In genomic region chr3:52833202-52833601, GRCh38 we compare ENCODE assay signal across 23 cellular contexts. TPM values are rescaled to one million over a fixed set of nuclear protein-coding genes. Genes with fewer than 3 reads are reported as not detected.
"Had no signal": no experiment of that assay in that cellular context is flagged by ENCODE, and none has a peak within 500 bp of the region (broad histone marks: within the 10 kb centered on the region; RNA-seq: fewer than 3 reads in every experiment).

No MANE protein-coding gene starts in this region.

- H3K9me3 ChIP-seq: body of pancreas, Peyer's patch had no signal

- DNase-seq: activated CD4-positive, alpha-beta T cell treated with anti-CD3 and anti-CD28 coated beads for 4 hours; activated CD8-positive, alpha-beta memory T cell treated with anti-CD3 and anti-CD28 coated beads, Interleukin-2, amount 50 U/mL, for 4 hours; activated CD8-positive, alpha-beta T cell treated with anti-CD3 and anti-CD28 coated beads for 36 hours; activated naive CD4-positive, alpha-beta T cell treated with anti-CD3 and anti-CD28 coated beads, Interleukin-2, amount 50 U/mL, for 16 hours; activated naive CD8-positive, alpha-beta T cell treated with anti-CD3 and anti-CD28 coated beads, Interleukin-2, amount 10 ng/mL, durations not matched to agents 7 days and 5 days; aorta; body of pancreas; Karpas-422; MM.1S; NCI-H1105; NCI-H1436; NCI-H1694 treated with DMSO at 0.1 percent for 48 hours; NCI-H2029 treated with DMSO at 0.1 percent for 48 hours; NCI-H345; NCI-H510A; NCI-H69; NK-92 treated with Interleukin-12 subunit alpha and Interleukin-12 subunit beta, amount 100 ng/mL, for 24 hours; Peyer's patch; SHP77 treated with DMSO at 0.1 percent for 48 hours had no signal

- H3K27ac ChIP-seq: body of pancreas, Peyer's patch, RWPE1 had no signal

- ATAC-seq: activated CD4-positive, CD25-positive, alpha-beta regulatory T cell treated with anti-CD3 and anti-CD28 coated beads, Interleukin-2, amount 50 U/mL, for 24 hours; activated CD8-positive, alpha-beta T cell treated with anti-CD3 and anti-CD28 coated beads for 36 hours; body of pancreas; K562 had no signal

- H3K4me3 ChIP-seq: body of pancreas, K562, Peyer's patch had no signal

- H3K36me3 ChIP-seq: Peyer's patch had no signal

- H3K27me3 ChIP-seq: body of pancreas, Peyer's patch had no signal

RNA-seq across cellular contexts. Expression of gene MUSTN1, which starts 1.6 kb away (rescaled TPM):
- total RNA-seq: activated CD8-positive, alpha-beta T cell treated with anti-CD3 and anti-CD28 coated beads for 36 hours; SK-MEL-5 had no signal

RNA-seq across cellular contexts. Expression of gene ITIH4, which starts 2.7 kb away (rescaled TPM):
- total RNA-seq: SK-MEL-5 had no signal

RNA-seq across cellular contexts. Expression of gene ITIH3, which starts 38.6 kb away (rescaled TPM):
- total RNA-seq: activated CD8-positive, alpha-beta T cell treated with anti-CD3 and anti-CD28 coated beads for 36 hours; activated naive CD8-positive, alpha-beta T cell treated with anti-CD3 and anti-CD28 coated beads, Interleukin-2, amount 10 ng/mL, durations not matched to agents 7 days and 5 days had no signal
- polyA plus RNA-seq: K562 had no signal

RNA-seq across cellular contexts. Expression of gene ITIH1, which starts 55.8 kb away (rescaled TPM):
- total RNA-seq: activated CD8-positive, alpha-beta T cell treated with anti-CD3 and anti-CD28 coated beads for 36 hours; activated naive CD8-positive, alpha-beta T cell treated with anti-CD3 and anti-CD28 coated beads, Interleukin-2, amount 10 ng/mL, durations not matched to agents 7 days and 5 days; aorta; Peyer's patch; SK-MEL-5 had no signal
- polyA plus RNA-seq: K562 had no signal
